1 cellular context compared by ENCODE assay signal in genomic region chr4:184934184-184934583, GRCh38.
TF ChIP-seq lines count a peak whose summit lies in the region.

No MANE protein-coding gene starts in this region.

TF ChIP-seq in GM23338, 12 proteins besides CTCF, POLR2A, EP300 and RAD21 (continued from another document):
- no peak for TF ChIP-seq NANOG (IDR thresholded peaks at IDR 0.05; ENCODE audit: borderline replicate concordance)
